In genomic region chr16:15599303-15600070, GRCh38 we compare ENCODE assay signal across 21 cellular contexts. TPM values are rescaled to one million over a fixed set of nuclear protein-coding genes. Genes with fewer than 3 reads are reported as not detected.
DNase-seq lines count a peak whose midpoint lies in the region; ATAC-seq and TF ChIP-seq lines count a peak whose summit lies in the region.
"Had no signal": no experiment of that assay in that cellular context is flagged by ENCODE, and none has a peak within 500 bp of the region (broad histone marks: within the 10 kb centered on the region; RNA-seq: fewer than 3 reads in every experiment).

No MANE protein-coding gene starts in this region.

- no peak for DNase-seq in activated CD4-positive, alpha-beta T cell treated with anti-CD3 and anti-CD28 coated beads for 36 hours
- DNase-seq in activated CD4-positive, alpha-beta T cell treated with anti-CD3 and anti-CD28 coated beads for 4 hours: no peak
- DNase-seq in M059J (ENCODE audit: low read depth): peak; percentile 34
- DNase-seq in adrenal gland: peak; percentile 48 to 83 (median 77)
- DNase-seq in left colon: no peak
- DNase-seq in NCI-H1436 (lab: John Stamatoyannopoulos, UW): no peak
- DNase-seq: 8988T, anterior cingulate cortex, GDM1, GOT3, left ventricle myocardium inferior, NCI-H1417 treated with DMSO at 0.1 percent for 48 hours, NCI-H69, right cardiac atrium, upper lobe of right lung had no signal

- H3K36me3 Mint-ChIP-seq in activated CD4-positive, alpha-beta T cell treated with anti-CD3 and anti-CD28 coated beads for 36 hours (ENCODE audit: low read depth): peaks cover 73% of the 10 kb centered on the region

- WGBS in adrenal gland, 4 donors: 76 to 81% (median 78%) methylated on average over 21 of the region's 21 CpGs

- no peak for TF ChIP-seq POLR2A in adrenal gland (IDR thresholded peaks at IDR 0.05)

- no peaks in the 10 kb centered on the region for H3K9me3 Mint-ChIP-seq in activated CD4-positive, alpha-beta T cell treated with anti-CD3 and anti-CD28 coated beads for 36 hours (ENCODE audit: low read depth)
- H3K9me3 Mint-ChIP-seq: activated T-helper 2 cell treated with anti-CD3 and anti-CD28 coated beads, Interferon-gamma antibody, Interleukin-2, Interleukin-4, amounts not matched to agents 10 μg/mL and 5 μg/mL and 100 μg/mL, durations not matched to agents 14 hours and 24 hours and 36 hours; central memory CD8-positive, alpha-beta T cell; T-helper 1 cell treated with Interleukin-12 subunit alpha and Interleukin-12 subunit beta and Interleukin-4 antibody, amounts not matched to agents 30 μg/mL and 1 μg/mL, for 36 hours had no signal

- H3K36me3 ChIP-seq in adrenal gland (replicated peaks in 1 of 2) (peaks cover 0 to 91% of the 10 kb centered on the region in 2 donors), neutrophil (peaks cover 97% of the 10 kb centered on the region)

- H3K4me3 Mint-ChIP-seq in activated CD4-positive, alpha-beta T cell treated with anti-CD3 and anti-CD28 coated beads for 36 hours: no peak overlapping the region
- H3K4me3 Mint-ChIP-seq: central memory CD8-positive, alpha-beta T cell; T-helper 1 cell treated with Interleukin-12 subunit alpha and Interleukin-12 subunit beta and Interleukin-4 antibody, amounts not matched to agents 30 μg/mL and 1 μg/mL, for 36 hours had no signal

- TF ChIP-seq CTCF in adrenal gland (IDR thresholded peaks at IDR 0.05): no peak
- no peak for TF ChIP-seq CTCF in neutrophil (IDR thresholded peaks at IDR 0.05)

- H3K4me3 ChIP-seq in adrenal gland (no peak overlapping the region), neutrophil (ENCODE audit: low read depth in 1 of 2, low read length in 1 of 2) (no peak overlapping the region)
- H3K4me3 ChIP-seq: left ventricle myocardium inferior, upper lobe of right lung had no signal

- CTCF ChIA-PET in activated CD4-positive, alpha-beta T cell treated with anti-CD3 and anti-CD28 coated beads for 36 hours (lab: Charles Lee): interaction anchor here (0.7 to 1.3 kb wide), 2 partner anchors 12 to 48 kb away, joined by 3 to 4 read pairs; no protein-coding TSS in a partner anchor

- ATAC-seq in activated CD4-positive, alpha-beta T cell treated with anti-CD3 and anti-CD28 coated beads for 36 hours: no peak
- ATAC-seq in left colon (no peak), HG03039 (IDR thresholded peaks at IDR 0.05; ENCODE audit: unreplicated experiment) (no peak)
- ATAC-seq: esophagus mucosa, upper lobe of right lung had no signal

- peak overlapping the region in 4 of 5 donors; percentile 10 to 67 (median 52) for H3K27ac ChIP-seq in adrenal gland
- peak overlapping the region; percentile 62 for H3K27ac ChIP-seq in neutrophil
- H3K27ac ChIP-seq: left ventricle myocardium inferior, upper lobe of right lung had no signal

- H3K4me1 Mint-ChIP-seq in activated CD4-positive, alpha-beta T cell treated with anti-CD3 and anti-CD28 coated beads for 36 hours: peaks cover 15% of the 10 kb centered on the region

- no peaks in the 10 kb centered on the region for H3K27me3 Mint-ChIP-seq in activated CD4-positive, alpha-beta T cell treated with anti-CD3 and anti-CD28 coated beads for 36 hours
- H3K27me3 Mint-ChIP-seq: central memory CD8-positive, alpha-beta T cell had no signal

- POLR2A ChIA-PET in activated CD4-positive, alpha-beta T cell treated with anti-CD3 and anti-CD28 coated beads for 36 hours (lab: Charles Lee): interaction anchor here (0.6 kb wide), 1 partner anchor 9 kb away, joined by 3 read pairs; no protein-coding TSS in a partner anchor

- H3K27me3 ChIP-seq in adrenal gland: no peaks in the 10 kb centered on the region
- no peaks in the 10 kb centered on the region for H3K27me3 ChIP-seq in neutrophil
- H3K27me3 ChIP-seq: upper lobe of right lung had no signal

- H3K4me1 ChIP-seq in adrenal gland (replicated peaks in 1 of 2): peaks cover 6 to 10% of the 10 kb centered on the region in 2 donors
- H3K4me1 ChIP-seq in neutrophil (ENCODE audit: control insufficient read depth in 1 of 2, insufficient read depth in 1 of 2, low read depth in 1 of 2, low read length in 1 of 2): peaks cover 7 to 17% of the 10 kb centered on the region in 2 experiments

- H3K9me3 ChIP-seq in adrenal gland (replicated peaks in 1 of 3) (no peaks in the 10 kb centered on the region), neutrophil (no peaks in the 10 kb centered on the region)
- H3K9me3 ChIP-seq: left ventricle myocardium inferior, upper lobe of right lung had no signal

- intact Hi-C loops in activated CD4-positive, alpha-beta T cell treated with anti-CD3 and anti-CD28 coated beads for 36 hours (cut with DNase I, micrococcal nuclease): no loop called here
- intact Hi-C loops in adrenal gland (cut with DNase I) (no loop called here), left colon (cut with DNase I, micrococcal nuclease) (loop anchor here in 1 of 2 donors (10.0 kb wide), 1 partner anchor 45 kb away; the partner anchor contains the start of gene MARF1)

- H3K27ac Mint-ChIP-seq in activated CD4-positive, alpha-beta T cell treated with anti-CD3 and anti-CD28 coated beads for 36 hours: peak overlapping the region; percentile 3

RNA-seq across cellular contexts. Expression of gene MARF1, which starts 43.5 kb away (rescaled TPM):
- 10 to 100 TPM; 50.2 to 72.5 TPM for total RNA-seq in activated CD4-positive, alpha-beta T cell treated with anti-CD3 and anti-CD28 coated beads for 36 hours
- total RNA-seq in M059J (2014; rRNA removed; shearing (Covaris generic)): 11.7 and 13.8 TPM in 2 replicates
- total RNA-seq in adrenal gland (10 to 100 TPM; 29.6 to 77.9 (median 38.4) TPM), left colon (10 to 100 TPM; 54.5 to 85.9 TPM)
- polyA plus RNA-seq in adrenal gland: 10 to 100 TPM; 13.2 to 32.6 (median 21.5) TPM

RNA-seq across cellular contexts. Expression of gene NDE1, which starts 50.6 kb away (rescaled TPM):
- total RNA-seq in activated CD4-positive, alpha-beta T cell treated with anti-CD3 and anti-CD28 coated beads for 36 hours: 100 to 1,000 TPM; 107 to 117 TPM
- total RNA-seq in M059J (2014; rRNA removed; shearing (Covaris generic)): 57.7 and 78.6 TPM in 2 replicates
- 10 to 100 TPM in 7 of 8 donors, 1 to 10 TPM in 1; 6.3 to 21.6 (median 19.6) TPM for total RNA-seq in adrenal gland
- polyA plus RNA-seq in adrenal gland: 10 to 100 TPM in 1 of 3 donors, 1 to 10 TPM in 2; 3.1 to 10.9 (median 9.3) TPM
- total RNA-seq in left colon: 10 to 100 TPM; 24.8 to 30.9 TPM

Comparison
In these comparisons a context has a peak if more than half of its experiments do, and no peak if none do; other contexts are left out.
1. DNase-seq: peak in M059J (single experiment) and adrenal gland (7 of 7); none in activated CD4-positive, alpha-beta T cell treated with anti-CD3 and anti-CD28 coated beads for 36 hours (single experiment), activated CD4-positive, alpha-beta T cell treated with anti-CD3 and anti-CD28 coated beads for 4 hours (0 of 2), left colon (0 of 2) and NCI-H1436 (single experiment).